ENCODE assay signal across 23 cellular contexts in the genomic region with DNA sequence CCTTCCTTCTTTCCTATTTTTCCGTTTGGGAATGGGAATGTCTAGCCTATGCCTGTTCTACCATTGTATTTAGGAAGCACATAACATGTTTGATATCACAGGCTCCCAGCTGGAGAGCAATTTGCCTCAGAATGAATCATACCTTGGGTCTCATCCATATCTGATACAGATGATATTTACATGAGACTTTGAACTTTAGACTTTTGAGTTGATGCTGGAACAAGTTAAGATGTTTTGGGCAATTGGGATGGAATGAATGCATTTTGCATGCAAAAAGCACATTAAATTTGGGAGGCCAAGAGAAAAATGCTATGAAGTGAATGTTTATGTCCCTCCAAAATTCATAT.
DNase-seq lines count a peak whose midpoint lies in the region; ATAC-seq, FAIRE-seq and TF ChIP-seq lines count a peak whose summit lies in the region.
"Had no signal": no experiment of that assay in that cellular context is flagged by ENCODE, and none has a peak within 500 bp of the region (broad histone marks: within the 10 kb centered on the region; RNA-seq: fewer than 3 reads in every experiment).

No MANE protein-coding gene starts in this region.

- no peaks in the 10 kb centered on the region for H3K27me3 ChIP-seq in liver (ENCODE audit: control insufficient read depth in 4 of 4, insufficient read depth in 4 of 4, low read length in 3 of 4)
- peaks cover 2 to 31% of the 10 kb centered on the region in 2 experiments; a peak in 4 of 5 replicates for H3K27me3 ChIP-seq in HepG2 (ENCODE audit: control insufficient read depth in 1 of 2, insufficient read depth in 2 of 2, low read length in 2 of 2)

- H3K9ac ChIP-seq in liver (ENCODE audit: low read depth in 1 of 2, low read length in 2 of 2), result no peak overlapping the region
- H3K9ac ChIP-seq in HepG2 (ENCODE audit: insufficient read depth, low read depth, low read length), result no peak overlapping the region

- CTCF ChIA-PET in HepG2 (lab: Yijun Ruan, JAX; ENCODE audit: low intra/inter-chr PET ratio, low total read pairs), result no interaction called here

- TF ChIP-seq RAD21 in liver (IDR thresholded peaks at IDR 0.05) (peak in 1 of 2 donors; percentile 23), HepG2 (CRISPR knock-in tag; IDR thresholded peaks at IDR 0.05) (no peak)

- intact Hi-C loops in HepG2 (cut with micrococcal nuclease; ENCODE audit: unreplicated experiment), result no loop called here

- no TSS peak for BruUV-seq in HepG2 (replicated peaks; lab: Mats Ljungman, UMichigan)

- POLR2A ChIA-PET in HepG2 (lab: Yijun Ruan, JAX), result no interaction called here

- H3K4me1 ChIP-seq in liver (ENCODE audit: control insufficient read depth in 4 of 4, insufficient read depth in 4 of 4, low read length in 3 of 4), result peaks cover 0 to 25% (median 22%) of the 10 kb centered on the region in 4 donors
- peaks cover 13% of the 10 kb centered on the region for H3K4me1 ChIP-seq in HepG2 (ENCODE audit: insufficient read depth, low read length)

- H3K27ac ChIP-seq in liver (ENCODE audit: low read depth in 1 of 2, low read length in 2 of 2), result peak overlapping the region; percentile 28 to 77
- no peak overlapping the region for H3K27ac ChIP-seq in HepG2 (ENCODE audit: extremely low read length, insufficient read depth, low read length)
- H3K27ac ChIP-seq: epithelial cell of prostate, heart right ventricle, right atrium auricular region, SK-N-MC had no signal

- H3K79me2 ChIP-seq in HepG2 (ENCODE audit: insufficient read depth, low read length), result no peaks in the 10 kb centered on the region

- no peaks in the 10 kb centered on the region for H3K9me3 ChIP-seq in liver (ENCODE audit: control insufficient read depth in 4 of 4, low read length in 3 of 4)
- H3K9me3 ChIP-seq in HepG2 (ENCODE audit: low read length), result no peaks in the 10 kb centered on the region
- H3K9me3 ChIP-seq: right atrium auricular region had no signal

- H3K36me3 ChIP-seq in liver (ENCODE audit: control insufficient read depth in 4 of 4, insufficient read depth in 3 of 4, low read depth in 1 of 4, low read length in 3 of 4), result no peaks in the 10 kb centered on the region
- H3K36me3 ChIP-seq in HepG2 (replicated peaks in 1 of 2; ENCODE audit: control insufficient read depth in 1 of 2, insufficient read depth in 2 of 2, low read length in 2 of 2), result no peaks in the 10 kb centered on the region
- H3K36me3 ChIP-seq: heart right ventricle, right atrium auricular region had no signal

- H3K4me3 ChIP-seq in liver (ENCODE audit: low read depth in 1 of 3, low read length in 3 of 3), result no peak overlapping the region
- H3K4me3 ChIP-seq in HepG2 (replicated peaks in 1 of 3; ENCODE audit: insufficient read depth in 1 of 3, low read depth in 2 of 3, low read length in 3 of 3), result no peak overlapping the region
- H3K4me3 ChIP-seq: heart right ventricle, right atrium auricular region, SK-N-MC had no signal

- in situ Hi-C loops in HepG2 (cut with HindIII; ENCODE audit: extremely low pct_ligation_motif_present, low pct_unique_long_range_greater_than_20kb), result no loop called here

- no peak for FAIRE-seq in HepG2 (lab: Jason Lieb, UNC)
- FAIRE-seq: colon had no signal

- ATAC-seq in HepG2 (no peak), HG03457 (IDR thresholded peaks at IDR 0.05; ENCODE audit: unreplicated experiment) (no peak), GM19023 (IDR thresholded peaks at IDR 0.05; ENCODE audit: unreplicated experiment) (no peak)
- ATAC-seq: heart right ventricle had no signal

- TF ChIP-seq CTCF in liver (IDR thresholded peaks at IDR 0.05; ENCODE audit: low read depth, low read length, missing input control), result no peak
- no peak for TF ChIP-seq CTCF in HepG2 (CRISPR knock-in tag; IDR thresholded peaks at IDR 0.05)

- TF ChIP-seq EP300 in HepG2 (IDR thresholded peaks at IDR 0.05; ENCODE audit: low read depth in 2 of 2, low read length in 2 of 2) (no peak), HepG2 (CRISPR knock-in tag; IDR thresholded peaks at IDR 0.05; ENCODE audit: borderline replicate concordance) (no peak)

- no peak overlapping the region for H2AFZ ChIP-seq in HepG2 (ENCODE audit: low read length)

- no peak for TF ChIP-seq POLR2A in HepG2 (IDR thresholded peaks at IDR 0.05; ENCODE audit: insufficient read depth in 1 of 2, low read depth in 2 of 2, low read length in 2 of 2)

- H3K4me2 ChIP-seq in HepG2 (ENCODE audit: low read depth, low read length), result no peak overlapping the region

- WGBS in liver, result 11% methylated on average over 1 of the region's 1 CpG
- 0% methylated on average over 1 of the region's 1 CpG for WGBS in HepG2 (ENCODE audit: low lambda C conversion rate)

- DNase-seq in HepG2 (ENCODE audit: low spot score), result no peak
- DNase-seq in amniotic epithelial cell (ENCODE audit: low read depth), result peak; percentile 61
- peak; percentile 14 for DNase-seq in fibroblast of the conjunctiva (ENCODE audit: low read depth)
- no peak for DNase-seq in NCI-H1694 (lab: John Stamatoyannopoulos, UW)
- DNase-seq in NCI-H1694 treated with DMSO at 0.1 percent for 48 hours (lab: John Stamatoyannopoulos, UW), result no peak
- DNase-seq: activated CD4-positive, alpha-beta T cell treated with anti-CD3 and anti-CD28 coated beads, Interleukin-2, amount 10 ng/mL, durations not matched to agents 24 days and 14 days; activated CD8-positive, alpha-beta memory T cell treated with anti-CD3 and anti-CD28 coated beads, Interleukin-2, amount 50 U/mL, for 48 hours; activated gamma-delta T cell treated with Interleukin-2 at 50 U/mL for 16 hours; aorta; CD4-positive, CD25-positive, alpha-beta regulatory T cell; DMS79; heart right ventricle; islet precursor cell; KG1; NCI-H1092 treated with DMSO at 0.1 percent for 48 hours; NCI-H774 had no signal

- H4K20me1 ChIP-seq in HepG2 (ENCODE audit: insufficient read depth, low read length), result no peaks in the 10 kb centered on the region

TF ChIP-seq in liver, 16 proteins besides CTCF, POLR2A, EP300 and RAD21 (continues in another document):
- TF ChIP-seq EGR1 (IDR thresholded peaks at IDR 0.05; ENCODE audit: low read depth in 2 of 2) (no peak), RXRA (IDR thresholded peaks at IDR 0.05) (peak in 1 of 2 donors; percentile 69), GABPA (IDR thresholded peaks at IDR 0.05 in 1 of 2, conservative IDR thresholded peaks at IDR 0.05 in 1 of 2) (no peak), JUND (IDR thresholded peaks at IDR 0.05) (peak; percentile 90 to 97), HNF4A (conservative IDR thresholded peaks at IDR 0.05) (peak; percentile 96 to 99), MAX (IDR thresholded peaks at IDR 0.05) (no peak), TAF1 (conservative IDR thresholded peaks at IDR 0.05) (no peak), FOXA2 (IDR thresholded peaks at IDR 0.05) (peak; percentile 78), FOXA1 (IDR thresholded peaks at IDR 0.05) (no peak), YY1 (IDR thresholded peaks at IDR 0.05) (peak; percentile 15), SP1 (IDR thresholded peaks at IDR 0.05) (peak; percentile 75), HNF4G (IDR thresholded peaks at IDR 0.05) (peak; percentile 86)

TF ChIP-seq in HepG2, 621 proteins besides CTCF, POLR2A, EP300 and RAD21:
- TF ChIP-seq MTA1 (CRISPR knock-in tag; IDR thresholded peaks at IDR 0.05; ENCODE audit: borderline replicate concordance), result no peak
- TF ChIP-seq ZNF343 (CRISPR knock-in tag; IDR thresholded peaks at IDR 0.05), result no peak
- no peak for TF ChIP-seq SMARCC2 (IDR thresholded peaks at IDR 0.05)
- TF ChIP-seq, protein P1, sequence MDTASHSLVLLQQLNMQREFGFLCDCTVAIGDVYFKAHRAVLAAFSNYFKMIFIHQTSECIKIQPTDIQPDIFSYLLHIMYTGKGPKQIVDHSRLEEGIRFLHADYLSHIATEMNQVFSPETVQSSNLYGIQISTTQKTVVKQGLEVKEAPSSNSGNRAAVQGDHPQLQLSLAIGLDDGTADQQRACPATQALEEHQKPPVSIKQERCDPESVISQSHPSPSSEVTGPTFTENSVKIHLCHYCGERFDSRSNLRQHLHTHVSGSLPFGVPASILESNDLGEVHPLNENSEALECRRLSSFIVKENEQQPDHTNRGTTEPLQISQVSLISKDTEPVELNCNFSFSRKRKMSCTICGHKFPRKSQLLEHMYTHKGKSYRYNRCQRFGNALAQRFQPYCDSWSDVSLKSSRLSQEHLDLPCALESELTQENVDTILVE (CRISPR knock-in tag; IDR thresholded peaks at IDR 0.05), result no peak
- no peak for TF ChIP-seq PCBP2 (optimal IDR thresholded peaks at IDR 0.05; ENCODE audit: low read depth, low read length, poor library complexity, severe bottlenecking)
- TF ChIP-seq HOXA3 (CRISPR knock-in tag; IDR thresholded peaks at IDR 0.05), result no peak
- no peak for TF ChIP-seq JDP2 (CRISPR knock-in tag; IDR thresholded peaks at IDR 0.05; ENCODE audit: borderline replicate concordance)
- TF ChIP-seq GMEB2 (CRISPR knock-in tag; IDR thresholded peaks at IDR 0.05; ENCODE audit: low read depth), result no peak
- no peak for TF ChIP-seq TRIM24 (CRISPR knock-in tag; IDR thresholded peaks at IDR 0.05)
- TF ChIP-seq ZNF768 (CRISPR knock-in tag; IDR thresholded peaks at IDR 0.05), result no peak
- no peak for TF ChIP-seq ZNF704 (CRISPR knock-in tag; IDR thresholded peaks at IDR 0.05; ENCODE audit: borderline replicate concordance)
- TF ChIP-seq ZNF496 (CRISPR knock-in tag; IDR thresholded peaks at IDR 0.05; ENCODE audit: insufficient replicate concordance), result no peak
- TF ChIP-seq YY1 (IDR thresholded peaks at IDR 0.05; ENCODE audit: insufficient read depth, insufficient replicate concordance, low read depth, low read length), result no peak
- no peak for TF ChIP-seq NFYB (CRISPR knock-in tag; IDR thresholded peaks at IDR 0.05)

Comparison
In these comparisons a context has a peak if more than half of its experiments do, and no peak if none do; other contexts are left out.
1. DNase-seq: peak in amniotic epithelial cell (single experiment) and fibroblast of the conjunctiva (single experiment); none in HepG2 (single experiment), NCI-H1694 (single experiment) and NCI-H1694 treated with DMSO at 0.1 percent for 48 hours (single experiment).